In the genomic region with DNA sequence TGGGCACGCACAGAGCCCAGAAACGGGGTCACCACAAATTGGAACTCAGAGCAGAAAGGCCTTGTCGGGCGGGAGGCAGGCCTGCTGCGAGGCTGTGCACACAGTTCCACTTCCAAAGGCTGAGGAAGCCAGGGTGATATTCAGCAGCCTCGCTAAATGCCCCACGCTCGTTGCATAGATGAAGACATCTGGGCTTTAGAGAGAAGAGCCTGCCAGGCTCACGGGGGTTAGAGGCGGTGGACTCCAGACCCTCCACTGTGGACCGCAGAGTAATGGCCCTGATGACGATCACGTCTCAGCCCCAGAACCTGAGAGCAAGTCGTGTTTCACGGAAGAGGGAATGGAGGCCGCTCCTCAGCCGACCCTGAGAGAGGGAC, we compare ENCODE assay signal across 13 cellular contexts.
"Had no signal": no experiment of that assay in that cellular context is flagged by ENCODE, and none has a peak within 500 bp of the region (broad histone marks: within the 10 kb centered on the region; RNA-seq: fewer than 3 reads in every experiment).

No MANE protein-coding gene starts in this region.

- H3K4me3 ChIP-seq: colonic mucosa, gastrocnemius medialis, transverse colon had no signal

- H3K9me3 ChIP-seq: colonic mucosa, gastrocnemius medialis, transverse colon had no signal

- DNase-seq: activated B cell treated with CpG ODN at 0.5 μM for 24 hours; activated CD4-positive, alpha-beta T cell treated with anti-CD3 and anti-CD28 coated beads, Interleukin-2, amount 10 ng/mL, durations not matched to agents 24 days and 14 days; activated naive CD4-positive, alpha-beta T cell treated with Interleukin-2 at 50 U/mL for 16 hours; colonic mucosa; effector CD4-positive, alpha-beta T cell; islet precursor cell; left ventricle myocardium superior; mesendoderm; stimulated activated CD4-positive, alpha-beta T cell treated with anti-CD3 and anti-CD28 coated beads, Interleukin-1b, Interleukin-23, amount 100 ng/mL, for 48 hours; stimulated activated naive B cell treated with anti-CD40 and anti-IgM and Interleukin-4, amounts not matched to agents 10 μg/mL and 1 μg/mL and 100 μg/mL, for 72 hours; transverse colon had no signal

- H3K4me1 ChIP-seq: colonic mucosa, gastrocnemius medialis, transverse colon had no signal

- H3K27ac ChIP-seq: colonic mucosa, gastrocnemius medialis, transverse colon had no signal

- H3K36me3 ChIP-seq: colonic mucosa, gastrocnemius medialis, transverse colon had no signal

- ATAC-seq: gastrocnemius medialis; left ventricle myocardium superior; SK-N-SH treated with all-trans-retinoic acid at 6 μM for 48 hours; stimulated activated naive B cell treated with anti-CD40 and anti-IgM and Interleukin-4, amounts not matched to agents 10 μg/mL and 1 μg/mL and 100 μg/mL, for 72 hours had no signal

- H3K27me3 ChIP-seq: colonic mucosa, gastrocnemius medialis, transverse colon had no signal
